1 cellular context compared by ENCODE assay signal in genomic region chr13:27425918-27426630, GRCh38.
A peak's percentile ranks its signal among the peaks of the same experiment; 100 is the strongest.
TF ChIP-seq lines count a peak whose summit lies in the region.

No MANE protein-coding gene starts in this region.

TF ChIP-seq in K562, 482 proteins besides CTCF, POLR2A, EP300 and RAD21 (continued from another document and continues in another):
- TF ChIP-seq PKNOX1 (IDR thresholded peaks at IDR 0.05) (peak; percentile 16; the same call in 1 of the 2 replicates), SRF (CRISPR knock-in tag; IDR thresholded peaks at IDR 0.05) (no peak), ETS2 (tag; IDR thresholded peaks at IDR 0.05; ENCODE audit: borderline replicate concordance, poor library complexity, severe bottlenecking) (no peak), MCM2 (IDR thresholded peaks at IDR 0.05; ENCODE audit: low read depth) (no peak), TSC22D4 (tag; IDR thresholded peaks at IDR 0.05) (no peak), NEUROD1 (IDR thresholded peaks at IDR 0.05; ENCODE audit: borderline replicate concordance, low read depth, low read length, partially characterized antibody) (peak; percentile 21), CBX3 (IDR thresholded peaks at IDR 0.05; ENCODE audit: borderline replicate concordance in 1 of 2, low read length in 2 of 2) (no peak), BRD4 (IDR thresholded peaks at IDR 0.05) (no peak), ZNF217 (CRISPR knock-in tag; IDR thresholded peaks at IDR 0.05) (no peak), TAF9B (IDR thresholded peaks at IDR 0.05; ENCODE audit: partially characterized antibody) (no peak), DMBX1 (CRISPR knock-in tag; IDR thresholded peaks at IDR 0.05; ENCODE audit: borderline replicate concordance) (no peak), TRIM28 (IDR thresholded peaks at IDR 0.05) (no peak), SUPT5H (IDR thresholded peaks at IDR 0.05) (peak; percentile 51), ZNF512 (tag; IDR thresholded peaks at IDR 0.05) (no peak), DDX20 (tag; IDR thresholded peaks at IDR 0.05; ENCODE audit: low read depth) (no peak), E2F5 (CRISPR knock-in tag; IDR thresholded peaks at IDR 0.05) (no peak), PTRF (tag; IDR thresholded peaks at IDR 0.05) (no peak), PHF21A (IDR thresholded peaks at IDR 0.05; ENCODE audit: borderline replicate concordance, low read depth) (no peak), NFXL1 (CRISPR knock-in tag; IDR thresholded peaks at IDR 0.05) (no peak), CTBP1 (IDR thresholded peaks at IDR 0.05; ENCODE audit: borderline replicate concordance) (peak; percentile 80), ZNF311 (CRISPR knock-in tag; IDR thresholded peaks at IDR 0.05) (no peak), MECOM (CRISPR knock-in tag; IDR thresholded peaks at IDR 0.05) (peak; percentile 44; the same call in 1 of the 2 replicates), RBM17 (IDR thresholded peaks at IDR 0.05; ENCODE audit: borderline replicate concordance, low read depth, low read length) (no peak), RNF2 (IDR thresholded peaks at IDR 0.05) (no peak), GATAD2B (IDR thresholded peaks at IDR 0.05; ENCODE audit: borderline replicate concordance) (no peak), RBM15 (IDR thresholded peaks at IDR 0.05; ENCODE audit: insufficient read depth, low read length) (no peak), ZNF77 (CRISPR knock-in tag; IDR thresholded peaks at IDR 0.05) (no peak), NFE2L1 (tag; IDR thresholded peaks at IDR 0.05; ENCODE audit: borderline replicate concordance, low read depth) (no peak), ZNF551 (CRISPR knock-in tag; IDR thresholded peaks at IDR 0.05) (no peak), STAT5A (IDR thresholded peaks at IDR 0.05; ENCODE audit: borderline replicate concordance, low read length) (no peak), CAMTA2 (CRISPR knock-in tag; conservative IDR thresholded peaks at IDR 0.05) (no peak), ETV6 (IDR thresholded peaks at IDR 0.05; ENCODE audit: borderline replicate concordance in 1 of 2, low read depth in 2 of 2, low read length in 1 of 2) (0 out of 4 replicates have a peak, but pooled peaks of 1 of the 2 experiments have one; percentile 62), ETV6 (CRISPR knock-in tag; IDR thresholded peaks at IDR 0.05; ENCODE audit: borderline replicate concordance) (no peak), IFI16 (CRISPR knock-in tag; IDR thresholded peaks at IDR 0.05) (no peak), TAF15 (IDR thresholded peaks at IDR 0.05; ENCODE audit: low read depth, low read length) (no peak), ZNF224 (CRISPR knock-in tag; IDR thresholded peaks at IDR 0.05) (no peak), GABPB1 (CRISPR knock-in tag; IDR thresholded peaks at IDR 0.05) (no peak), MBD2 (IDR thresholded peaks at IDR 0.05; ENCODE audit: borderline replicate concordance, low read depth) (no peak), ZNF23 (CRISPR knock-in tag; IDR thresholded peaks at IDR 0.05) (no peak), KAT7 (CRISPR knock-in tag; IDR thresholded peaks at IDR 0.05; ENCODE audit: borderline replicate concordance) (no peak), CSDE1 (IDR thresholded peaks at IDR 0.05) (no peak), ZNF253 (CRISPR knock-in tag; conservative IDR thresholded peaks at IDR 0.05) (no peak), TCF3 (CRISPR knock-in tag; IDR thresholded peaks at IDR 0.05) (no peak), FOS (IDR thresholded peaks at IDR 0.05; ENCODE audit: extremely low read depth, insufficient read length) (no peak), RBM25 (IDR thresholded peaks at IDR 0.05; ENCODE audit: low read depth, low read length, severe bottlenecking) (no peak), ATF7 (IDR thresholded peaks at IDR 0.05) (peak; percentile 63), CREB1 (IDR thresholded peaks at IDR 0.05) (no peak), CREB1 (CRISPR knock-in tag; IDR thresholded peaks at IDR 0.05) (no peak), FOXA1 (IDR thresholded peaks at IDR 0.05; ENCODE audit: borderline replicate concordance) (no peak), CREB3L1 (IDR thresholded peaks at IDR 0.05; ENCODE audit: borderline replicate concordance, low read depth) (no peak), ZNF584 (CRISPR knock-in tag; IDR thresholded peaks at IDR 0.05; ENCODE audit: low read depth) (no peak), ZNF75A (CRISPR knock-in tag; IDR thresholded peaks at IDR 0.05) (no peak), HMG20A (CRISPR knock-in tag; conservative IDR thresholded peaks at IDR 0.05) (no peak), NR1H2 (CRISPR knock-in tag; IDR thresholded peaks at IDR 0.05) (no peak), ZNF764 (CRISPR knock-in tag; IDR thresholded peaks at IDR 0.05; ENCODE audit: low read depth) (no peak), GTF2F1 (IDR thresholded peaks at IDR 0.05; ENCODE audit: low read depth, low read length) (no peak), SRSF7 (optimal IDR thresholded peaks at IDR 0.05; ENCODE audit: low read depth, low read length) (no peak), ZNF830 (CRISPR knock-in tag; IDR thresholded peaks at IDR 0.05) (no peak), SMAD3 (CRISPR knock-in tag; conservative IDR thresholded peaks at IDR 0.05) (no peak), ZNF324 (CRISPR knock-in tag; IDR thresholded peaks at IDR 0.05) (no peak), MYNN (IDR thresholded peaks at IDR 0.05) (peak; percentile 69; the same call in 1 of the 2 replicates), MYNN (CRISPR knock-in tag; IDR thresholded peaks at IDR 0.05) (no peak), ARID2 (IDR thresholded peaks at IDR 0.05) (no peak)
- TF ChIP-seq, protein P1, sequence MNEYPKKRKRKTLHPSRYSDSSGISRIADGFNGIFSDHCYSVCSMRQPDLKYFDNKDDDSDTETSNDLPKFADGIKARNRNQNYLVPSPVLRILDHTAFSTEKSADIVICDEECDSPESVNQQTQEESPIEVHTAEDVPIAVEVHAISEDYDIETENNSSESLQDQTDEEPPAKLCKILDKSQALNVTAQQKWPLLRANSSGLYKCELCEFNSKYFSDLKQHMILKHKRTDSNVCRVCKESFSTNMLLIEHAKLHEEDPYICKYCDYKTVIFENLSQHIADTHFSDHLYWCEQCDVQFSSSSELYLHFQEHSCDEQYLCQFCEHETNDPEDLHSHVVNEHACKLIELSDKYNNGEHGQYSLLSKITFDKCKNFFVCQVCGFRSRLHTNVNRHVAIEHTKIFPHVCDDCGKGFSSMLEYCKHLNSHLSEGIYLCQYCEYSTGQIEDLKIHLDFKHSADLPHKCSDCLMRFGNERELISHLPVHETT (CRISPR knock-in tag; conservative IDR thresholded peaks at IDR 0.05 in 1 of 2, IDR thresholded peaks at IDR 0.05 in 1 of 2) = no peak
- TF ChIP-seq, protein P2, sequence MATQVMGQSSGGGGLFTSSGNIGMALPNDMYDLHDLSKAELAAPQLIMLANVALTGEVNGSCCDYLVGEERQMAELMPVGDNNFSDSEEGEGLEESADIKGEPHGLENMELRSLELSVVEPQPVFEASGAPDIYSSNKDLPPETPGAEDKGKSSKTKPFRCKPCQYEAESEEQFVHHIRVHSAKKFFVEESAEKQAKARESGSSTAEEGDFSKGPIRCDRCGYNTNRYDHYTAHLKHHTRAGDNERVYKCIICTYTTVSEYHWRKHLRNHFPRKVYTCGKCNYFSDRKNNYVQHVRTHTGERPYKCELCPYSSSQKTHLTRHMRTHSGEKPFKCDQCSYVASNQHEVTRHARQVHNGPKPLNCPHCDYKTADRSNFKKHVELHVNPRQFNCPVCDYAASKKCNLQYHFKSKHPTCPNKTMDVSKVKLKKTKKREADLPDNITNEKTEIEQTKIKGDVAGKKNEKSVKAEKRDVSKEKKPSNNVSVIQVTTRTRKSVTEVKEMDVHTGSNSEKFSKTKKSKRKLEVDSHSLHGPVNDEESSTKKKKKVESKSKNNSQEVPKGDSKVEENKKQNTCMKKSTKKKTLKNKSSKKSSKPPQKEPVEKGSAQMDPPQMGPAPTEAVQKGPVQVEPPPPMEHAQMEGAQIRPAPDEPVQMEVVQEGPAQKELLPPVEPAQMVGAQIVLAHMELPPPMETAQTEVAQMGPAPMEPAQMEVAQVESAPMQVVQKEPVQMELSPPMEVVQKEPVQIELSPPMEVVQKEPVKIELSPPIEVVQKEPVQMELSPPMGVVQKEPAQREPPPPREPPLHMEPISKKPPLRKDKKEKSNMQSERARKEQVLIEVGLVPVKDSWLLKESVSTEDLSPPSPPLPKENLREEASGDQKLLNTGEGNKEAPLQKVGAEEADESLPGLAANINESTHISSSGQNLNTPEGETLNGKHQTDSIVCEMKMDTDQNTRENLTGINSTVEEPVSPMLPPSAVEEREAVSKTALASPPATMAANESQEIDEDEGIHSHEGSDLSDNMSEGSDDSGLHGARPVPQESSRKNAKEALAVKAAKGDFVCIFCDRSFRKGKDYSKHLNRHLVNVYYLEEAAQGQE (CRISPR knock-in tag; IDR thresholded peaks at IDR 0.05; ENCODE audit: low read depth) = no peak
- TF ChIP-seq, protein P3, sequence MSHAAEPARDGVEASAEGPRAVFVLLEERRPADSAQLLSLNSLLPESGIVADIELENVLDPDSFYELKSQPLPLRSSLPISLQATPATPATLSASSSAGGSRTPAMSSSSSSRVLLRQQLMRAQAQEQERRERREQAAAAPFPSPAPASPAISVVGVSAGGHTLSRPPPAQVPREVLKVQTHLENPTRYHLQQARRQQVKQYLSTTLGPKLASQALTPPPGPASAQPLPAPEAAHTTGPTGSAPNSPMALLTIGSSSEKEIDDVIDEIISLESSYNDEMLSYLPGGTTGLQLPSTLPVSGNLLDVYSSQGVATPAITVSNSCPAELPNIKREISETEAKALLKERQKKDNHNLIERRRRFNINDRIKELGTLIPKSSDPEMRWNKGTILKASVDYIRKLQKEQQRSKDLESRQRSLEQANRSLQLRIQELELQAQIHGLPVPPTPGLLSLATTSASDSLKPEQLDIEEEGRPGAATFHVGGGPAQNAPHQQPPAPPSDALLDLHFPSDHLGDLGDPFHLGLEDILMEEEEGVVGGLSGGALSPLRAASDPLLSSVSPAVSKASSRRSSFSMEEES (CRISPR knock-in tag; IDR thresholded peaks at IDR 0.05) = no peak
- TF ChIP-seq, protein P4, sequence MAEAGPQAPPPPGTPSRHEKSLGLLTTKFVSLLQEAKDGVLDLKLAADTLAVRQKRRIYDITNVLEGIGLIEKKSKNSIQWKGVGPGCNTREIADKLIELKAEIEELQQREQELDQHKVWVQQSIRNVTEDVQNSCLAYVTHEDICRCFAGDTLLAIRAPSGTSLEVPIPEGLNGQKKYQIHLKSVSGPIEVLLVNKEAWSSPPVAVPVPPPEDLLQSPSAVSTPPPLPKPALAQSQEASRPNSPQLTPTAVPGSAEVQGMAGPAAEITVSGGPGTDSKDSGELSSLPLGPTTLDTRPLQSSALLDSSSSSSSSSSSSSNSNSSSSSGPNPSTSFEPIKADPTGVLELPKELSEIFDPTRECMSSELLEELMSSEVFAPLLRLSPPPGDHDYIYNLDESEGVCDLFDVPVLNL (CRISPR knock-in tag; IDR thresholded peaks at IDR 0.05; ENCODE audit: low read depth) = no peak
- TF ChIP-seq, protein P5, sequence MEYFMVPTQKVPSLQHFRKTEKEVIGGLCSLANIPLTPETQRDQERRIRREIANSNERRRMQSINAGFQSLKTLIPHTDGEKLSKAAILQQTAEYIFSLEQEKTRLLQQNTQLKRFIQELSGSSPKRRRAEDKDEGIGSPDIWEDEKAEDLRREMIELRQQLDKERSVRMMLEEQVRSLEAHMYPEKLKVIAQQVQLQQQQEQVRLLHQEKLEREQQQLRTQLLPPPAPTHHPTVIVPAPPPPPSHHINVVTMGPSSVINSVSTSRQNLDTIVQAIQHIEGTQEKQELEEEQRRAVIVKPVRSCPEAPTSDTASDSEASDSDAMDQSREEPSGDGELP (CRISPR knock-in tag; IDR thresholded peaks at IDR 0.05; ENCODE audit: borderline replicate concordance) = no peak
- TF ChIP-seq, protein P6, sequence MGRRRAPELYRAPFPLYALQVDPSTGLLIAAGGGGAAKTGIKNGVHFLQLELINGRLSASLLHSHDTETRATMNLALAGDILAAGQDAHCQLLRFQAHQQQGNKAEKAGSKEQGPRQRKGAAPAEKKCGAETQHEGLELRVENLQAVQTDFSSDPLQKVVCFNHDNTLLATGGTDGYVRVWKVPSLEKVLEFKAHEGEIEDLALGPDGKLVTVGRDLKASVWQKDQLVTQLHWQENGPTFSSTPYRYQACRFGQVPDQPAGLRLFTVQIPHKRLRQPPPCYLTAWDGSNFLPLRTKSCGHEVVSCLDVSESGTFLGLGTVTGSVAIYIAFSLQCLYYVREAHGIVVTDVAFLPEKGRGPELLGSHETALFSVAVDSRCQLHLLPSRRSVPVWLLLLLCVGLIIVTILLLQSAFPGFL (CRISPR knock-in tag; IDR thresholded peaks at IDR 0.05) = no peak
